ENCODE assay signal across 8 cellular contexts in genomic region chr13:27770809-27771208, GRCh38. TPM values are rescaled to one million over a fixed set of nuclear protein-coding genes. Genes with fewer than 3 reads are reported as not detected.
DNase-seq lines count a peak whose midpoint lies in the region; ATAC-seq, FAIRE-seq and TF ChIP-seq lines count a peak whose summit lies in the region.

No MANE protein-coding gene starts in this region.

- TF ChIP-seq EP300 in transverse colon (IDR thresholded peaks at IDR 0.05; ENCODE audit: low read depth): no peak

- no peaks in the 10 kb centered on the region for H3K9me3 ChIP-seq in transverse colon

- intact Hi-C loops in transverse colon (cut with DNase I; ENCODE audit: low total_unique reads): no loop called here

- peak; percentile 33 for DNase-seq in AG20443 (ENCODE audit: low spot score)
- DNase-seq in NCI-H2196 treated with DMSO at 0.1 percent for 48 hours (lab: John Stamatoyannopoulos, UW; ENCODE audit: unreplicated experiment): peak; percentile 2
- DNase-seq in epithelial cell of prostate (ENCODE audit: low read depth, low spot score): peak; percentile 62
- DNase-seq in transverse colon: peak; percentile 36
- no peak for DNase-seq in RCC 7860 (ENCODE audit: low spot score)

- no peaks in the 10 kb centered on the region for H3K4me1 ChIP-seq in transverse colon

- FAIRE-seq in RCC 7860 (lab: Jason Lieb, UNC): no peak

- WGBS in transverse colon (ENCODE audit: low coverage in 1 of 2), 2 donors: 2% methylated on average over 3 of the region's 3 CpGs; no CpG with 5 or more reads in 1 of the 2 donors

- H3K27ac ChIP-seq in epithelial cell of prostate (no peak overlapping the region), transverse colon (no peak overlapping the region)

- peak; percentile 79 for TF ChIP-seq CTCF in GM12872 (IDR thresholded peaks at IDR 0.05; ENCODE audit: insufficient read depth, low read depth, low read length)
- peak in 3 of 5 experiments; percentile 26 to 30 (median 30) for TF ChIP-seq CTCF in transverse colon (IDR thresholded peaks at IDR 0.05)

- H3K27me3 ChIP-seq in transverse colon: peaks cover 24% of the 10 kb centered on the region

- no peaks in the 10 kb centered on the region for H3K36me3 ChIP-seq in transverse colon

- in situ Hi-C loops in transverse colon (cut with MboI; ENCODE audit: low pct_ligation_motif_present in 1 of 4, low pct_unique_long_range_greater_than_20kb in 1 of 4, low sequenced_read_pairs in 3 of 4): no loop called here

- H3K4me3 ChIP-seq in transverse colon: no peak overlapping the region

- no peak for TF ChIP-seq POLR2A in transverse colon (IDR thresholded peaks at IDR 0.05)

- no peak for ATAC-seq in GM19397 (IDR thresholded peaks at IDR 0.05; ENCODE audit: unreplicated experiment)
- no peak for ATAC-seq in GM19455 (IDR thresholded peaks at IDR 0.05; ENCODE audit: unreplicated experiment)

RNA-seq across cellular contexts. Expression of gene GSX1, which starts 21.5 kb away (rescaled TPM):
- total RNA-seq in transverse colon: not detected
